Comparison of ENCODE assay signal across 1 cellular context in genomic region chr17:44346064-44346844, GRCh38.
TF ChIP-seq lines count a peak whose summit lies in the region.

No MANE protein-coding gene starts in this region.

TF ChIP-seq in GM23338, 12 proteins besides CTCF, POLR2A, EP300 and RAD21 (continued from another document):
- no peak for TF ChIP-seq ZNF462 (CRISPR knock-in tag; IDR thresholded peaks at IDR 0.05)
- no peak for TF ChIP-seq STAT1 (IDR thresholded peaks at IDR 0.05; ENCODE audit: unreplicated experiment)
- no peak for TF ChIP-seq ETS1 (IDR thresholded peaks at IDR 0.05)
- no peak for TF ChIP-seq NANOG (IDR thresholded peaks at IDR 0.05; ENCODE audit: borderline replicate concordance)
- TF ChIP-seq CREB1 (CRISPR knock-in tag; IDR thresholded peaks at IDR 0.05; ENCODE audit: low read depth): no peak
- no peak for TF ChIP-seq ZNF331 (CRISPR knock-in tag; IDR thresholded peaks at IDR 0.05; ENCODE audit: low read depth)
TF ChIP-seq in GM23338: peak in this region for 0.
